In the genomic region with DNA sequence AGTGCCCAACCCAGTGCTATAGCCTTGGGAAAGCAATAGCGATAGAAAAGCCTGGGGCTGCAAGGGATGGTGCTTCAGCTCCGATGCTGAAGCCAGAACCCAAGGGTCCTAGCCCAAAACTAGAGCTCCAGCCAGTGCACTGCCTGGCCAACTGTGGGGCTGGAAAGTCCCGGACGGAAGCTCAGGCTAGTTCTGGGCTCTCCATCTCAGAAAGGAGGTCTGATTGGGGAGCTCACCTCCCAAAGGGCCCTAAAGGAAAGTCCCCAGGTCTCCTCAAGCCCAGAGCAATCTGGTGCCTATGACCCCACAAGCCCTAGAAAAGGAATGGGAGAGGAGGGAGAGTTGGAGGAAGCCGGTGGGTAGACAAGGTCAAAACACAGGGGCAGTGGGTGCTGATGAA, we compare ENCODE assay signal across 15 cellular contexts. TPM values are rescaled to one million over a fixed set of nuclear protein-coding genes. Genes with fewer than 3 reads are reported as not detected.
"Had no signal": no experiment of that assay in that cellular context is flagged by ENCODE, and none has a peak within 500 bp of the region (broad histone marks: within the 10 kb centered on the region; RNA-seq: fewer than 3 reads in every experiment).

No MANE protein-coding gene starts in this region.

- FAIRE-seq: bronchial epithelial cell, pancreas had no signal

- H3K9me3 ChIP-seq: ascending aorta, pancreas, thyroid gland had no signal

- ATAC-seq: effector memory CD8-positive, alpha-beta T cell; foreskin keratinocyte; pancreas; stimulated activated memory B cell treated with anti-CD40 and anti-IgM and Interleukin-4, amounts not matched to agents 10 μg/mL and 1 μg/mL and 100 μg/mL, for 72 hours had no signal

- H3K27me3 ChIP-seq: ascending aorta, foreskin keratinocyte, pancreas, thyroid gland had no signal

- DNase-seq: activated CD4-positive, alpha-beta T cell treated with anti-CD3 and anti-CD28 coated beads for 1 hour; activated CD4-positive, alpha-beta T cell treated with anti-CD3 and anti-CD28 coated beads, Interleukin-2, amount 50 U/mL, for 48 hours; dermis blood vessel endothelial cell; effector memory CD8-positive, alpha-beta T cell; foreskin keratinocyte; stimulated activated CD4-positive, alpha-beta T cell treated with anti-CD3 and anti-CD28 coated beads, Interleukin-12 subunit alpha, Interleukin-12 subunit beta, amount 100 ng/mL, for 4 hours; stimulated activated CD4-positive, alpha-beta T cell treated with anti-CD3 and anti-CD28 coated beads, Interleukin-2, amount 100 ng/mL, for 24 hours; T1000; thyroid gland had no signal

- H3K4me3 ChIP-seq: ascending aorta, pancreas, thyroid gland had no signal

- H3K27ac ChIP-seq: ascending aorta, foreskin keratinocyte, pancreas, thyroid gland had no signal

- H3K36me3 ChIP-seq: ascending aorta, pancreas, thyroid gland had no signal

RNA-seq across cellular contexts. Expression of gene ABCC3, which starts 2.0 kb away (rescaled TPM):
- total RNA-seq: activated T-helper 2 cell treated with anti-CD3 and anti-CD28 coated beads, Interferon-gamma antibody, Interleukin-2, Interleukin-4, amounts not matched to agents 10 μg/mL and 5 μg/mL and 100 μg/mL, durations not matched to agents 14 hours and 24 hours and 36 hours; neural crest cell had no signal
